9 cellular contexts compared by ENCODE assay signal in the genomic region with DNA sequence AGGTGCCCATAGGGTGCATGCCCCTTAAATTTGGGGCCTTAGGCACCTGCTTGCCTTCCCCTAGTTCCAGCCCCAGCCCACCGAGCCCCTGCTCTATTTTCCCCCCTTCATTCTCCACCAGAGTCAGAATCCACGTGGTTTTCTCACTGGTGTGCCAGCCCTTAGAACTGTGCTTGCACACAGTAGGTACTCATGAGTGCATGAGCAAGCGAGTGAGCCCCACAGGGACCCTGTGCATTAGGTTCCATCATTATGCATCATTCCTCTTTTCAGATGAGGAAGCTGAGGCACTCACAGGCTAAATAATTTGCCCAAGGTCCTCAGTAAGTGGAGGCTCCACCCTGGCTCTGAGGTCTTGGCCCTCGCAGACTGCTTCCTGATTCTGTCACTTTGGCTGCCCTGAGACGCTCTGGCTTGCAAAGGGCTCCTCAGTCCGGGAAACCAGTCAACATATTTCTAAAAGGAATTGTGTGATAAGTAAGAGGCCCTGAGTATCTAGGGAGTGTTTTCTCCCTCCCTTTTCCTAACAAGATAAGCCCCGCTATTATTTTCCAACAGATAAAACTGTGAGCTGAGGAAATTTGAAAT.
A peak's percentile ranks its signal among the peaks of the same experiment; 100 is the strongest.
DNase-seq lines count a peak whose midpoint lies in the region; ATAC-seq, FAIRE-seq and TF ChIP-seq lines count a peak whose summit lies in the region.
"Had no signal": no experiment of that assay in that cellular context is flagged by ENCODE, and none has a peak within 500 bp of the region (broad histone marks: within the 10 kb centered on the region; RNA-seq: fewer than 3 reads in every experiment).

No MANE protein-coding gene starts in this region.

- no peak for FAIRE-seq in pancreas (lab: Jason Lieb, UNC)

- no peaks in the 10 kb centered on the region for H3K27me3 ChIP-seq in CD8-positive, alpha-beta memory T cell (ENCODE audit: insufficient read depth, low read length, poor library complexity, severe bottlenecking)
- H3K27me3 ChIP-seq in SK-N-SH (ENCODE audit: insufficient read depth) (no peaks in the 10 kb centered on the region), fibroblast of lung (ENCODE audit: control insufficient read depth, insufficient read depth, low read length) (no peaks in the 10 kb centered on the region), pancreas (no peaks in the 10 kb centered on the region)

- H3K4me1 ChIP-seq in CD8-positive, alpha-beta memory T cell (ENCODE audit: insufficient read depth, low read length) = no peaks in the 10 kb centered on the region
- H3K4me1 ChIP-seq in SK-N-SH (ENCODE audit: control insufficient read depth in 1 of 2, insufficient read depth in 2 of 2, low read depth in 1 of 2, low read length in 1 of 2) = peaks cover 32 to 37% of the 10 kb centered on the region in 2 experiments
- peaks cover 37% of the 10 kb centered on the region for H3K4me1 ChIP-seq in fibroblast of lung (ENCODE audit: control insufficient read depth, extremely low read depth, insufficient read depth, low read length)
- peaks cover 6 to 29% (median 11%) of the 10 kb centered on the region in 3 donors for H3K4me1 ChIP-seq in pancreas

- peak overlapping the region in 1 of 8 donors; percentile 58 for H3K27ac Mint-ChIP-seq in CD8-positive, alpha-beta memory T cell

- H3K4me2 ChIP-seq in SK-N-SH (peak overlapping the region; percentile 75), fibroblast of lung (ENCODE audit: extremely low read depth, insufficient read depth, low read length) (peak overlapping the region; percentile 59)

- CTCF ChIA-PET in CD8-positive, alpha-beta memory T cell (lab: Charles Lee) = no interaction called here
- CTCF ChIA-PET in SK-N-SH (lab: Yijun Ruan, JAX) = interaction anchor here (0.8 to 2.3 kb wide), 4 partner anchors 28 to 178 kb away, joined by 3 to 10 read pairs (median 4); no protein-coding TSS in a partner anchor

- no peak overlapping the region for H3K4me3 ChIP-seq in CD8-positive, alpha-beta memory T cell (ENCODE audit: low read length)
- H3K4me3 ChIP-seq in SK-N-SH (ENCODE audit: low read depth in 2 of 2, low read length in 1 of 2) (no peak overlapping the region), fibroblast of lung (replicated peaks in 1 of 4; ENCODE audit: control extremely low read depth in 1 of 4, insufficient read depth in 1 of 4, low read depth in 3 of 4, low read length in 4 of 4) (no peak overlapping the region), pancreas (no peak overlapping the region)

- no peak overlapping the region for H3K4me3 Mint-ChIP-seq in CD8-positive, alpha-beta memory T cell
- H3K4me3 Mint-ChIP-seq: T-cell had no signal

- H2AFZ ChIP-seq in SK-N-SH (ENCODE audit: low read depth) = peak overlapping the region; percentile 73; the same call in 1 of the 2 replicates
- H2AFZ ChIP-seq in fibroblast of lung (ENCODE audit: low read length) = no peak overlapping the region

- H3K9me3 ChIP-seq in CD8-positive, alpha-beta memory T cell (ENCODE audit: low read length) = no peaks in the 10 kb centered on the region
- H3K9me3 ChIP-seq in SK-N-SH (no peaks in the 10 kb centered on the region), fibroblast of lung (ENCODE audit: control insufficient read depth, insufficient read depth, low read depth, low read length) (no peaks in the 10 kb centered on the region), pancreas (no peaks in the 10 kb centered on the region)

- TF ChIP-seq EP300 in SK-N-SH (IDR thresholded peaks at IDR 0.05; ENCODE audit: borderline replicate concordance in 1 of 2, low read depth in 1 of 2, low read length in 1 of 2) = no peak

- H3K4me1 Mint-ChIP-seq in CD8-positive, alpha-beta memory T cell = peaks cover 0 to 9% (median 0%) of the 10 kb centered on the region in 3 donors

- TF ChIP-seq RAD21 in SK-N-SH (IDR thresholded peaks at IDR 0.05; ENCODE audit: low read length) = no peak

- ATAC-seq in pancreas (peak in 3 of 4 donors; percentile 53 to 78 (median 73)), HG03565 (IDR thresholded peaks at IDR 0.05; ENCODE audit: unreplicated experiment) (no peak)
- ATAC-seq: T-cell had no signal

- H3K79me2 ChIP-seq in SK-N-SH (ENCODE audit: insufficient read depth) (no peaks in the 10 kb centered on the region), fibroblast of lung (ENCODE audit: control insufficient read depth, insufficient read depth, low read length) (no peaks in the 10 kb centered on the region)

- peaks cover 0 to 4% (median 2%) of the 10 kb centered on the region in 3 donors for H3K36me3 Mint-ChIP-seq in CD8-positive, alpha-beta memory T cell
- H3K36me3 Mint-ChIP-seq: T-cell had no signal

- peak overlapping the region; percentile 83 for H3K27ac ChIP-seq in CD8-positive, alpha-beta memory T cell (ENCODE audit: low read depth, low read length)
- H3K27ac ChIP-seq in SK-N-SH (ENCODE audit: low read depth in 2 of 2, low read length in 1 of 2) (peak overlapping the region; percentile 88 to 99), fibroblast of lung (ENCODE audit: insufficient read depth, low read length) (peak overlapping the region; percentile 98), pancreas (peak overlapping the region; percentile 57 to 80 (median 70))

- H3K9ac ChIP-seq in SK-N-SH (peak overlapping the region; percentile 68), fibroblast of lung (ENCODE audit: insufficient read depth, low read length) (peak overlapping the region; percentile 73)

- intact Hi-C loops in pancreas (cut with DNase I) = no loop called here

- 80% methylated on average over 7 of the region's 7 CpGs for WGBS in SK-N-SH (ENCODE audit: low lambda C conversion rate)
- 42 to 46% methylated on average over 7 of the region's 7 CpGs for WGBS in pancreas, 2 donors

- no peaks in the 10 kb centered on the region for H3K36me3 ChIP-seq in CD8-positive, alpha-beta memory T cell (ENCODE audit: insufficient read depth, low read length)
- H3K36me3 ChIP-seq in SK-N-SH (replicated peaks in 1 of 2; ENCODE audit: control insufficient read depth in 1 of 2, insufficient read depth in 2 of 2, low read length in 1 of 2) = no peaks in the 10 kb centered on the region
- no peaks in the 10 kb centered on the region for H3K36me3 ChIP-seq in fibroblast of lung (ENCODE audit: control insufficient read depth, insufficient read depth, low read length)
- H3K36me3 ChIP-seq in pancreas = no peaks in the 10 kb centered on the region

- no peaks in the 10 kb centered on the region for H3K9me2 ChIP-seq in SK-N-SH

- H3K27me3 Mint-ChIP-seq in CD8-positive, alpha-beta memory T cell = no peaks in the 10 kb centered on the region

- no peak for TF ChIP-seq CTCF in SK-N-SH (IDR thresholded peaks at IDR 0.05)
- TF ChIP-seq CTCF in fibroblast of lung (conservative IDR thresholded peaks at IDR 0.05 in 1 of 2, IDR thresholded peaks at IDR 0.05 in 1 of 2; ENCODE audit: low read depth in 1 of 2, low read length in 2 of 2) = no peak
- TF ChIP-seq CTCF in pancreas (IDR thresholded peaks at IDR 0.05) = no peak

- no peaks in the 10 kb centered on the region for H3K9me3 Mint-ChIP-seq in CD8-positive, alpha-beta memory T cell

- no peaks in the 10 kb centered on the region for H4K20me1 ChIP-seq in SK-N-SH (ENCODE audit: insufficient read depth)
- H4K20me1 ChIP-seq in fibroblast of lung (ENCODE audit: control insufficient read depth, extremely low read depth, insufficient read depth, low read length) = no peaks in the 10 kb centered on the region

- POLR2A ChIA-PET in CD8-positive, alpha-beta memory T cell (lab: Charles Lee) = no interaction called here
- POLR2A ChIA-PET in SK-N-SH (lab: Yijun Ruan, JAX) = interaction anchor here (1.3 kb wide), 1 partner anchor 13 kb away, joined by 4 read pairs; no protein-coding TSS in a partner anchor

- no peak for DNase-seq in CD8-positive, alpha-beta memory T cell
- DNase-seq in SK-N-SH (no peak), fibroblast of lung (ENCODE audit: low read depth in 2 of 2) (peak; percentile 83 to 85), pancreas (peak in 1 of 6 donors; percentile 56), 8988T (no peak), glomerular visceral epithelial cell (ENCODE audit: extremely low spot score) (no peak)
- no peak for DNase-seq in central memory CD4-positive, alpha-beta T cell

- H3F3A ChIP-seq in SK-N-SH (replicated peaks; ENCODE audit: insufficient read depth) = peaks cover 38% of the 10 kb centered on the region

TF ChIP-seq in SK-N-SH, 30 proteins besides CTCF, POLR2A, EP300 and RAD21:
- TF ChIP-seq FOXM1 (IDR thresholded peaks at IDR 0.05; ENCODE audit: low read depth) = no peak
- TF ChIP-seq TAF1 (IDR thresholded peaks at IDR 0.05; ENCODE audit: borderline replicate concordance, low read depth, low read length) = no peak
- no peak for TF ChIP-seq JUND (IDR thresholded peaks at IDR 0.05)
TF ChIP-seq in SK-N-SH: peak in this region for 0.

Comparison
In these comparisons a context has a peak if more than half of its experiments do, and no peak if none do; other contexts are left out.
1. DNase-seq: peak in fibroblast of lung (2 of 2); none in CD8-positive, alpha-beta memory T cell (0 of 5), SK-N-SH (single experiment), central memory CD4-positive, alpha-beta T cell (single experiment), 8988T (single experiment) and glomerular visceral epithelial cell (single experiment).
2. Peak in every context shown above with its lines, with median percentiles within 50 percentile points of each other: H3K27ac ChIP-seq.